In the genomic region with DNA sequence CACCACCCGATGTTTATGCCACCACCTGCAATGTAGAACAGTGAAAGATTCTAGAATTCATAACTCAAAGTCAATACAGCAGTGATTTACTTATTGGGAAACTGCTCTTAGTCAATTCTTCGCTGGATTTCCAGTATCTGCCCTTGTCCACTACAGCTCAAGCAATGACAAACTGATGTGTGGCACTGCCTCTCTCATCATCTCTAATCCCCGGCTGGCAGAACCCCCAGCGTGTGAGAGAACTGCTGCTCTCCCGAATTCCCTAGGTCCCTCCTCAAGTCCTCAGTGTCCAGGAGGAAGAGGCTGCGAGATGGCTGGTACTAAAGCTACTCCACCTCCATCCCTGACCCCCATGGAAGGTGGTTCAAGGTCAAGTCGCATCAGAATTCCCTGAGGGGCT, we compare ENCODE assay signal across 9 cellular contexts. TPM values are rescaled to one million over a fixed set of nuclear protein-coding genes. Genes with fewer than 3 reads are reported as not detected.
A peak's percentile ranks its signal among the peaks of the same experiment; 100 is the strongest.
DNase-seq lines count a peak whose midpoint lies in the region; ATAC-seq and TF ChIP-seq lines count a peak whose summit lies in the region.
"Had no signal": no experiment of that assay in that cellular context is flagged by ENCODE, and none has a peak within 500 bp of the region (broad histone marks: within the 10 kb centered on the region; RNA-seq: fewer than 3 reads in every experiment).

No MANE protein-coding gene starts in this region.

- H3K27ac ChIP-seq in cardiac muscle cell: no peak overlapping the region

- peaks cover 29% of the 10 kb centered on the region for H3K4me1 Mint-ChIP-seq in activated T-helper 17 cell treated with anti-CD3 and anti-CD28 coated beads, Interleukin-2, amount 50 U/mL, for 72 hours
- peaks cover 29% of the 10 kb centered on the region for H3K4me1 Mint-ChIP-seq in type B pancreatic cell (ENCODE audit: unreplicated experiment)

- no peaks in the 10 kb centered on the region for H3K27me3 ChIP-seq in cardiac muscle cell
- H3K27me3 ChIP-seq in kidney epithelial cell (ENCODE audit: control insufficient read depth, insufficient read depth, low read length): no peaks in the 10 kb centered on the region

- no peak for ATAC-seq in activated T-helper 17 cell treated with anti-CD3 and anti-CD28 coated beads, Interleukin-2, amount 50 U/mL, for 72 hours (replicated peaks)

- H3K9me3 ChIP-seq in cardiac muscle cell (ENCODE audit: low read depth): no peaks in the 10 kb centered on the region

- peak overlapping the region; percentile 95 for H3K4me3 Mint-ChIP-seq in activated T-helper 17 cell treated with anti-CD3 and anti-CD28 coated beads, Interleukin-2, amount 50 U/mL, for 72 hours
- peak overlapping the region; percentile 99 for H3K4me3 Mint-ChIP-seq in type B pancreatic cell

- H3K27ac Mint-ChIP-seq in activated T-helper 17 cell treated with anti-CD3 and anti-CD28 coated beads, Interleukin-2, amount 50 U/mL, for 72 hours: peak overlapping the region; percentile 93
- H3K27ac Mint-ChIP-seq in type B pancreatic cell: peak overlapping the region; percentile 93

- H3K4me3 ChIP-seq in cardiac muscle cell (peak overlapping the region; percentile 84), kidney epithelial cell (ENCODE audit: low read depth, low read length) (peak overlapping the region; percentile 82)

- DNase-seq in cardiac muscle cell (ENCODE audit: low read depth in 1 of 2, low spot score in 1 of 2) (no peak), cardiac septum (ENCODE audit: low spot score) (no peak), kidney epithelial cell (ENCODE audit: low read depth) (no peak), type B pancreatic cell (ENCODE audit: extremely low spot score, unreplicated experiment) (no peak), H4 (ENCODE audit: low spot score) (no peak), NCI-H774 (lab: John Stamatoyannopoulos, UW) (no peak), kidney glomerular epithelial cell (lab: John Stamatoyannopoulos, UW) (no peak)
- DNase-seq: nucleus accumbens had no signal

- H3K36me3 Mint-ChIP-seq in activated T-helper 17 cell treated with anti-CD3 and anti-CD28 coated beads, Interleukin-2, amount 50 U/mL, for 72 hours (ENCODE audit: low read depth): peaks cover 59% of the 10 kb centered on the region
- H3K36me3 Mint-ChIP-seq in type B pancreatic cell: peaks cover 14% of the 10 kb centered on the region

- TF ChIP-seq CTCF in cardiac muscle cell (IDR thresholded peaks at IDR 0.05; ENCODE audit: low read depth, low read length) (no peak), kidney epithelial cell (IDR thresholded peaks at IDR 0.05; ENCODE audit: insufficient read depth, low read length, poor library complexity, severe bottlenecking) (no peak), type B pancreatic cell (conservative IDR thresholded peaks at IDR 0.05) (no peak)

- H3K27me3 Mint-ChIP-seq in activated T-helper 17 cell treated with anti-CD3 and anti-CD28 coated beads, Interleukin-2, amount 50 U/mL, for 72 hours: no peaks in the 10 kb centered on the region
- no peaks in the 10 kb centered on the region for H3K27me3 Mint-ChIP-seq in type B pancreatic cell

- H3K36me3 ChIP-seq in cardiac muscle cell (no peaks in the 10 kb centered on the region), kidney epithelial cell (ENCODE audit: control insufficient read depth, insufficient read depth, low read length) (no peaks in the 10 kb centered on the region)

- peaks cover 6% of the 10 kb centered on the region for H3K4me1 ChIP-seq in cardiac muscle cell (ENCODE audit: low read depth)

- no peaks in the 10 kb centered on the region for H3K9me3 Mint-ChIP-seq in activated T-helper 17 cell treated with anti-CD3 and anti-CD28 coated beads, Interleukin-2, amount 50 U/mL, for 72 hours
- no peaks in the 10 kb centered on the region for H3K9me3 Mint-ChIP-seq in type B pancreatic cell

- intact Hi-C loops in cardiac septum (cut with DNase I): no loop called here

RNA-seq across cellular contexts. Expression of a gene that starts 1.6 kb away (rescaled TPM):
- total RNA-seq in cardiac muscle cell (32.2 and 51.9 TPM in 2 replicates), cardiac septum (96.5 TPM), kidney epithelial cell (75.4 and 79.6 TPM in 2 replicates), type B pancreatic cell (ENCODE audit: low replicate concordance) (103 and 126 TPM in 2 replicates)
- 287 and 318 TPM in 2 replicates for polyA plus RNA-seq in cardiac muscle cell
- 100 to 1,000 TPM; 115 to 197 TPM for total RNA-seq in activated T-helper 17 cell treated with anti-CD3 and anti-CD28 coated beads, Interleukin-2, amount 50 U/mL, for 72 hours
- 144 and 146 TPM in 2 replicates for total RNA-seq in H4 (2014; rRNA removed; shearing (Covaris generic))

RNA-seq across cellular contexts. Expression of a gene that starts 22.3 kb away (rescaled TPM):
- total RNA-seq in cardiac muscle cell (2.5 and 6.3 TPM in 2 replicates), cardiac septum (7.9 TPM), kidney epithelial cell (26.4 and 29.3 TPM in 2 replicates), type B pancreatic cell (ENCODE audit: low replicate concordance) (9.9 and 25.0 TPM in 2 replicates)
- polyA plus RNA-seq in cardiac muscle cell: 4.0 and 4.4 TPM in 2 replicates
- 1 to 10 TPM; 2.7 to 9.2 TPM for total RNA-seq in activated T-helper 17 cell treated with anti-CD3 and anti-CD28 coated beads, Interleukin-2, amount 50 U/mL, for 72 hours
- 16.9 and 26.2 TPM in 2 replicates for total RNA-seq in H4 (2014; rRNA removed; shearing (Covaris generic))

RNA-seq across cellular contexts. Expression of a gene that starts 35.3 kb away (rescaled TPM):
- total RNA-seq in cardiac muscle cell (28.6 and 43.9 TPM in 2 replicates), cardiac septum (23.5 TPM), kidney epithelial cell (30.5 and 36.3 TPM in 2 replicates), type B pancreatic cell (ENCODE audit: low replicate concordance) (39.3 and 39.7 TPM in 2 replicates)
- polyA plus RNA-seq in cardiac muscle cell: 36.4 and 39.8 TPM in 2 replicates
- total RNA-seq in activated T-helper 17 cell treated with anti-CD3 and anti-CD28 coated beads, Interleukin-2, amount 50 U/mL, for 72 hours: 10 to 100 TPM; 16.8 to 19.5 TPM
- 17.4 and 25.6 TPM in 2 replicates for total RNA-seq in H4 (2014; rRNA removed; shearing (Covaris generic))

RNA-seq across cellular contexts. Expression of a gene that starts 47.5 kb away (rescaled TPM):
- 27.1 and 45.1 TPM in 2 replicates for total RNA-seq in cardiac muscle cell
- 25.2 and 28.4 TPM in 2 replicates for polyA plus RNA-seq in cardiac muscle cell
- 24.4 TPM for total RNA-seq in cardiac septum
- 10 to 100 TPM; 26.6 to 39.4 TPM for total RNA-seq in activated T-helper 17 cell treated with anti-CD3 and anti-CD28 coated beads, Interleukin-2, amount 50 U/mL, for 72 hours
- total RNA-seq in kidney epithelial cell: 30.6 and 33.0 TPM in 2 replicates
- 17.7 and 37.8 TPM in 2 replicates for total RNA-seq in type B pancreatic cell (ENCODE audit: low replicate concordance)
- total RNA-seq in H4 (2014; rRNA removed; shearing (Covaris generic)): 51.9 and 66.1 TPM in 2 replicates
